ENCODE assay signal across 20 cellular contexts in genomic region chr13:21232599-21232998, GRCh38. TPM values are rescaled to one million over a fixed set of nuclear protein-coding genes. Genes with fewer than 3 reads are reported as not detected.
DNase-seq lines count a peak whose midpoint lies in the region; ATAC-seq and TF ChIP-seq lines count a peak whose summit lies in the region.
"Had no signal": no experiment of that assay in that cellular context is flagged by ENCODE, and none has a peak within 500 bp of the region (broad histone marks: within the 10 kb centered on the region; RNA-seq: fewer than 3 reads in every experiment).

No MANE protein-coding gene starts in this region.

- H4K20me1 ChIP-seq in osteoblast (ENCODE audit: insufficient read depth, low read length): no peaks in the 10 kb centered on the region
- H4K20me1 ChIP-seq: BLaER1 treated with 17β-estradiol and CSF1 and Interleukin-3, amounts not matched to agents 10 nM and 100 nM had no signal

- peak overlapping the region; percentile 85 for H3K4me2 ChIP-seq in osteoblast (ENCODE audit: insufficient read depth, low read length)
- H3K4me2 ChIP-seq: SK-N-SH had no signal

- H3K4me3 Mint-ChIP-seq in HFFc6: peak overlapping the region; percentile 74; the same call in 1 of the 2 replicates

- H3K9me3 ChIP-seq in duodenal mucosa (ENCODE audit: control insufficient read depth in 1 of 2, low read length in 2 of 2) (no peaks in the 10 kb centered on the region), osteoblast (ENCODE audit: low read depth, low read length) (no peaks in the 10 kb centered on the region)
- H3K9me3 ChIP-seq: SK-N-SH had no signal

- no peak overlapping the region for H3K9ac ChIP-seq in duodenal mucosa (ENCODE audit: low read depth in 1 of 2, low read length in 2 of 2)
- H3K9ac ChIP-seq: BLaER1 treated with 17β-estradiol and CSF1 and Interleukin-3, amounts not matched to agents 10 nM and 100 nM; SK-N-SH had no signal

- TF ChIP-seq CTCF in HFFc6 (IDR thresholded peaks at IDR 0.05) (no peak), osteoblast (IDR thresholded peaks at IDR 0.05; ENCODE audit: extremely low read depth, low read depth, low read length) (no peak)

- H3K27ac Mint-ChIP-seq in HFFc6: peak overlapping the region; percentile 69; the same call in 1 of the 2 replicates

- H3K79me2 ChIP-seq in osteoblast (ENCODE audit: insufficient read depth, low read length): no peaks in the 10 kb centered on the region

- H3K27me3 Mint-ChIP-seq in HFFc6 (ENCODE audit: insufficient read depth): peaks cover 10% of the 10 kb centered on the region

- peak overlapping the region; percentile 37 for H3K27ac ChIP-seq in duodenal mucosa (ENCODE audit: low read depth, low read length)
- H3K27ac ChIP-seq in osteoblast (ENCODE audit: low read depth, low read length): peak overlapping the region; percentile 52
- H3K27ac ChIP-seq: coronary artery, epithelial cell of prostate had no signal

- peak overlapping the region; percentile 86 for H2AFZ ChIP-seq in osteoblast (ENCODE audit: low read length)

- H3K27me3 ChIP-seq in duodenal mucosa (ENCODE audit: control insufficient read depth in 1 of 2, insufficient read depth in 2 of 2, low read length in 2 of 2): peaks cover 0 to 3% of the 10 kb centered on the region in 2 donors
- no peaks in the 10 kb centered on the region for H3K27me3 ChIP-seq in osteoblast (ENCODE audit: insufficient read depth, low read length)
- H3K27me3 ChIP-seq: BLaER1 treated with 17β-estradiol and CSF1 and Interleukin-3, amounts not matched to agents 10 nM and 100 nM had no signal

- no peak for ATAC-seq in GM21390 (IDR thresholded peaks at IDR 0.05; ENCODE audit: unreplicated experiment)

- H3K36me3 Mint-ChIP-seq in HFFc6 (ENCODE audit: low read depth): no peaks in the 10 kb centered on the region

- peak; percentile 11 for DNase-seq in AG08395 (ENCODE audit: low spot score)
- no peak for DNase-seq in HFFc6
- peak; percentile 53 for DNase-seq in osteoblast (ENCODE audit: insufficient read length, low spot score, missing footprints)
- DNase-seq in DMS153 (lab: John Stamatoyannopoulos, UW): no peak
- DNase-seq in DMS 273 treated with DMSO at 0.1 percent for 48 hours (lab: John Stamatoyannopoulos, UW): no peak
- DNase-seq in COR-L47 (lab: John Stamatoyannopoulos, UW): no peak
- DNase-seq: activated CD8-positive, alpha-beta memory T cell treated with anti-CD3 and anti-CD28 coated beads for 24 hours; activated effector memory CD4-positive, alpha-beta T cell treated with anti-CD3 and anti-CD28 coated beads, Interleukin-2, amount 50 U/mL, for 16 hours; DMS79; Kasumi-1; kidney glomerular epithelial cell; NCI-H2029 treated with DMSO at 0.1 percent for 48 hours; NCI-H524 treated with DMSO at 0.1 percent for 48 hours; nucleus accumbens; SK-N-SH had no signal

- peaks cover 48% of the 10 kb centered on the region for H3K4me1 Mint-ChIP-seq in HFFc6 (ENCODE audit: low read depth)

- H3K4me3 ChIP-seq in duodenal mucosa (ENCODE audit: low read depth in 1 of 2, low read length in 2 of 2): peak overlapping the region in 1 of 2 donors; percentile 10
- H3K4me3 ChIP-seq in osteoblast (ENCODE audit: insufficient read depth, low read length): peak overlapping the region; percentile 68
- H3K4me3 ChIP-seq: BLaER1 treated with 17β-estradiol and CSF1 and Interleukin-3, amounts not matched to agents 10 nM and 100 nM; coronary artery had no signal

- H3K36me3 ChIP-seq in duodenal mucosa (ENCODE audit: control insufficient read depth in 1 of 2, insufficient read depth in 2 of 2, low read length in 2 of 2) (no peaks in the 10 kb centered on the region), osteoblast (ENCODE audit: insufficient read depth, low read length) (no peaks in the 10 kb centered on the region)
- H3K36me3 ChIP-seq: BLaER1 treated with 17β-estradiol and CSF1 and Interleukin-3, amounts not matched to agents 10 nM and 100 nM had no signal

- H3K4me1 ChIP-seq in duodenal mucosa (ENCODE audit: control insufficient read depth in 1 of 2, insufficient read depth in 2 of 2, low read length in 2 of 2): no peaks in the 10 kb centered on the region
- peaks cover 7% of the 10 kb centered on the region for H3K4me1 ChIP-seq in osteoblast (ENCODE audit: insufficient read depth, low read length)

- no peaks in the 10 kb centered on the region for H3K9me3 Mint-ChIP-seq in HFFc6

RNA-seq across cellular contexts. Expression of gene MRPL57, which starts 56.1 kb away (rescaled TPM):
- total RNA-seq in HFFc6 (2021; fragmentation: NEBNext Ultra II Directional; extraction: Animal tissue kit (Norgen Biotek cat#: 25700)): 10 to 100 TPM; 16.0 to 19.6 (median 18.1) TPM
- total RNA-seq in osteoblast: 13.4 and 15.0 TPM in 2 replicates

RNA-seq across cellular contexts. Expression of gene SKA3, which starts 56.2 kb away (rescaled TPM):
- total RNA-seq in HFFc6 (2021; fragmentation: NEBNext Ultra II Directional; extraction: Animal tissue kit (Norgen Biotek cat#: 25700)): 10 to 100 TPM; 11.5 to 23.9 (median 21.0) TPM
- total RNA-seq in osteoblast: 13.0 and 13.8 TPM in 2 replicates

Comparison
In these comparisons a context has a peak if more than half of its experiments do, and no peak if none do; other contexts are left out.
1. DNase-seq: peak in AG08395 (single experiment) and osteoblast (single experiment); none in HFFc6 (single experiment), DMS153 (single experiment), DMS 273 treated with DMSO at 0.1 percent for 48 hours (single experiment) and COR-L47 (single experiment).